ENCODE assay signal across 1 cellular context in genomic region chr1:156366832-156367231, GRCh38.
TF ChIP-seq lines count a peak whose summit lies in the region.

No MANE protein-coding gene starts in this region.

TF ChIP-seq in K562, 482 proteins besides CTCF, POLR2A, EP300 and RAD21:
- TF ChIP-seq SAP30 (IDR thresholded peaks at IDR 0.05; ENCODE audit: borderline replicate concordance, insufficient read depth, low read depth, low read length, poor library complexity, severe bottlenecking) (no peak), ZC3H11A (IDR thresholded peaks at IDR 0.05; ENCODE audit: low read depth, low read length) (no peak), ZNF518B (CRISPR knock-in tag; IDR thresholded peaks at IDR 0.05) (no peak), C11orf30 (IDR thresholded peaks at IDR 0.05; ENCODE audit: low read depth) (peak; percentile 18; the same call in 1 of the 2 replicates), ZKSCAN1 (IDR thresholded peaks at IDR 0.05; ENCODE audit: low read depth, low read length) (no peak), CREB1 (IDR thresholded peaks at IDR 0.05) (no peak), CREB1 (CRISPR knock-in tag; IDR thresholded peaks at IDR 0.05) (no peak), EWSR1 (IDR thresholded peaks at IDR 0.05; ENCODE audit: borderline replicate concordance, low read depth, partially characterized antibody) (no peak), SFPQ (IDR thresholded peaks at IDR 0.05; ENCODE audit: low read depth, low read length) (no peak), EP400 (IDR thresholded peaks at IDR 0.05) (no peak), ZNF212 (CRISPR knock-in tag; IDR thresholded peaks at IDR 0.05) (no peak), ZNF316 (IDR thresholded peaks at IDR 0.05) (0 out of 2 replicates have a peak, but pooled peaks have one; percentile 16), PBX2 (CRISPR knock-in tag; IDR thresholded peaks at IDR 0.05; ENCODE audit: low read depth) (no peak), PBX2 (tag; conservative IDR thresholded peaks at IDR 0.05; ENCODE audit: low read depth) (no peak), ZFP30 (CRISPR knock-in tag; IDR thresholded peaks at IDR 0.05; ENCODE audit: borderline replicate concordance) (no peak)
